30 cellular contexts compared by ENCODE assay signal in the genomic region with DNA sequence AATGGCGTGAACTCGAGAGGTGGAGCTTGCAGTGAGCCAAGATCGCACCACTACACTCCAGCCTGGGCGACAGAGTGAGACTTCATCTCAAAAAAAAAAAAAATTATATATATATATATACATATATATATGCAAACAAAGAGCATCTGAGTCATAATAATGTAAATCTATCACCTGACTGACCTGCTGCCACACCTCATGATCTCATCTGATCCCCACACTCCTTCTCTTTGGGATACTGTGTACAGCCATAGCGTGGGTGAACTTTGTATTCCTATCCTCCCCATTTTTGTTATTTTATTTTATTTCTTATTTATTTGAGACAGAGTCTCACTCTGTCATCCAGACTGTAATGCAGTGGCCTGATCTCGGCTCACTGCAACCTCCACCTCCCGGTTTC. TPM values are rescaled to one million over a fixed set of nuclear protein-coding genes. Genes with fewer than 3 reads are reported as not detected.
DNase-seq lines count a peak whose midpoint lies in the region; ATAC-seq and TF ChIP-seq lines count a peak whose summit lies in the region.
"Had no signal": no experiment of that assay in that cellular context is flagged by ENCODE, and none has a peak within 500 bp of the region (broad histone marks: within the 10 kb centered on the region; RNA-seq: fewer than 3 reads in every experiment).

No MANE protein-coding gene starts in this region.

- no peak for DNase-seq in activated naive CD4-positive, alpha-beta T cell treated with anti-CD3 and anti-CD28 coated beads for 36 hours
- DNase-seq in T-cell (no peak), esophagus squamous epithelium (lab: John Stamatoyannopoulos, UW) (no peak), mucosa of gallbladder (ENCODE audit: low spot score) (no peak), NCI-H510A (lab: John Stamatoyannopoulos, UW) (no peak), substantia nigra (lab: John Stamatoyannopoulos, UW) (no peak)
- DNase-seq: activated CD4-positive, alpha-beta T cell treated with anti-CD3 and anti-CD28 coated beads for 36 hours; activated gamma-delta T cell; activated T-cell treated with anti-CD3 and anti-CD28 coated beads, Interleukin-2, amount 50 U/mL, for 4 hours; CD4-positive, alpha-beta T cell; endodermal cell; GOT3; hippocampal formation; NCI-H1092; NCI-H1694; NCI-H510A treated with DMSO at 0.1 percent for 48 hours; OCI-M1; pancreas; SHP77; upper lobe of left lung had no signal

- H3K36me3 ChIP-seq in esophagus squamous epithelium = no peaks in the 10 kb centered on the region
- H3K36me3 ChIP-seq: ascending aorta, cardiac muscle cell, neural progenitor cell, pancreas, upper lobe of left lung had no signal

- peaks cover 9% of the 10 kb centered on the region for H3K36me3 Mint-ChIP-seq in activated naive CD4-positive, alpha-beta T cell treated with anti-CD3 and anti-CD28 coated beads, Interleukin-2, amount 50 U/mL, for 24 hours
- peaks cover 25% of the 10 kb centered on the region for H3K36me3 Mint-ChIP-seq in activated naive CD4-positive, alpha-beta T cell treated with anti-CD3 and anti-CD28 coated beads for 36 hours (ENCODE audit: low read depth)
- H3K36me3 Mint-ChIP-seq in T-cell = peaks cover 18% of the 10 kb centered on the region
- H3K36me3 Mint-ChIP-seq: IgD-negative memory B cell, neural progenitor cell had no signal

- no peak for TF ChIP-seq POLR2A in esophagus squamous epithelium (IDR thresholded peaks at IDR 0.05)

- H3K27ac ChIP-seq in esophagus squamous epithelium (peak overlapping the region; percentile 87 to 95 (median 94)), substantia nigra (ENCODE audit: low read depth, low read length, poor library complexity, severe bottlenecking) (no peak overlapping the region)
- H3K27ac ChIP-seq: ascending aorta, cardiac muscle cell, neural progenitor cell, pancreas had no signal

- intact Hi-C loops in activated naive CD4-positive, alpha-beta T cell treated with anti-CD3 and anti-CD28 coated beads for 36 hours (cut with micrococcal nuclease) = no loop called here
- intact Hi-C loops in esophagus squamous epithelium (cut with DNase I) = no loop called here

- CTCF ChIA-PET in activated naive CD4-positive, alpha-beta T cell treated with anti-CD3 and anti-CD28 coated beads for 36 hours (lab: Charles Lee) = interaction anchor here (0.6 to 2.2 kb wide), 3 partner anchors 20 to 50 kb away, joined by 3 to 9 read pairs (median 5); no protein-coding TSS in a partner anchor
- CTCF ChIA-PET in T-cell (lab: Charles Lee) = no interaction called here

- no peaks in the 10 kb centered on the region for H3K27me3 ChIP-seq in esophagus squamous epithelium
- H3K27me3 ChIP-seq: ascending aorta, cardiac muscle cell, neural progenitor cell, pancreas, upper lobe of left lung had no signal

- ATAC-seq in T-cell (replicated peaks in 1 of 4) = no peak
- no peak for ATAC-seq in GM21717 (IDR thresholded peaks at IDR 0.05; ENCODE audit: unreplicated experiment)
- ATAC-seq: activated CD4-positive, alpha-beta T cell treated with anti-CD3 and anti-CD28 coated beads for 36 hours; activated T-cell treated with anti-CD3 and anti-CD28 coated beads, Interleukin-2, amount 50 U/mL, for 4 hours; pancreas; stimulated activated effector memory CD8-positive, alpha-beta T cell treated with anti-CD3 and anti-CD28 coated beads, Interleukin-12 subunit alpha, Interleukin-12 subunit beta, amount 100 ng/mL, for 72 hours had no signal

- no peak overlapping the region for H3K4me3 ChIP-seq in esophagus squamous epithelium
- H3K4me3 ChIP-seq: ascending aorta, cardiac muscle cell, neural progenitor cell, pancreas, upper lobe of left lung had no signal

- H3K4me1 ChIP-seq in esophagus squamous epithelium = peaks cover 8 to 49% (median 13%) of the 10 kb centered on the region in 3 donors
- H3K4me1 ChIP-seq: neural progenitor cell had no signal

- no peaks in the 10 kb centered on the region for H3K9me3 ChIP-seq in esophagus squamous epithelium
- H3K9me3 ChIP-seq: ascending aorta, pancreas, upper lobe of left lung had no signal

- H3K4me1 Mint-ChIP-seq in activated naive CD4-positive, alpha-beta T cell treated with anti-CD3 and anti-CD28 coated beads, Interleukin-2, amount 50 U/mL, for 24 hours = peaks cover 24% of the 10 kb centered on the region
- peaks cover 26% of the 10 kb centered on the region for H3K4me1 Mint-ChIP-seq in activated naive CD4-positive, alpha-beta T cell treated with anti-CD3 and anti-CD28 coated beads for 36 hours (ENCODE audit: low read depth)
- H3K4me1 Mint-ChIP-seq in T-cell = peaks cover 23 to 37% (median 31%) of the 10 kb centered on the region in 3 donors

- H3K27me3 Mint-ChIP-seq in activated naive CD4-positive, alpha-beta T cell treated with anti-CD3 and anti-CD28 coated beads, Interleukin-2, amount 50 U/mL, for 24 hours = no peaks in the 10 kb centered on the region
- no peaks in the 10 kb centered on the region for H3K27me3 Mint-ChIP-seq in activated naive CD4-positive, alpha-beta T cell treated with anti-CD3 and anti-CD28 coated beads for 36 hours (ENCODE audit: low read depth)
- H3K27me3 Mint-ChIP-seq in T-cell = no peaks in the 10 kb centered on the region
- H3K27me3 Mint-ChIP-seq: activated CD4-positive, alpha-beta T cell treated with anti-CD3 and anti-CD28 coated beads for 36 hours; CD4-positive, alpha-beta T cell; dendritic cell treated with granulocyte-macrophage colony-stimulating factor and Interleukin-4, amounts not matched to agents 40 ng/mL and 50 ng/mL, for 4 days; IgD-negative memory B cell had no signal

- whole genome bisulfite sequencing in esophagus squamous epithelium, 2 donors = 51 to 83% methylated on average over 7 of the region's 7 CpGs

- no peak for TF ChIP-seq CTCF in esophagus squamous epithelium (IDR thresholded peaks at IDR 0.05)

- no peaks in the 10 kb centered on the region for H3K9me3 Mint-ChIP-seq in activated naive CD4-positive, alpha-beta T cell treated with anti-CD3 and anti-CD28 coated beads, Interleukin-2, amount 50 U/mL, for 24 hours
- no peaks in the 10 kb centered on the region for H3K9me3 Mint-ChIP-seq in activated naive CD4-positive, alpha-beta T cell treated with anti-CD3 and anti-CD28 coated beads for 36 hours
- no peaks in the 10 kb centered on the region for H3K9me3 Mint-ChIP-seq in T-cell
- H3K9me3 Mint-ChIP-seq: activated T-cell treated with anti-CD3 and anti-CD28 coated beads, Interleukin-2, amount 50 U/mL, for 4 hours; CD4-positive, alpha-beta T cell; dendritic cell treated with granulocyte-macrophage colony-stimulating factor and Interleukin-4, amounts not matched to agents 40 ng/mL and 50 ng/mL, for 4 days; endodermal cell; IgD-negative memory B cell; neural progenitor cell; stimulated activated effector memory CD8-positive, alpha-beta T cell treated with anti-CD3 and anti-CD28 coated beads, Interleukin-12 subunit alpha, Interleukin-12 subunit beta, amount 100 ng/mL, for 72 hours had no signal

- H3K4me3 Mint-ChIP-seq in activated naive CD4-positive, alpha-beta T cell treated with anti-CD3 and anti-CD28 coated beads, Interleukin-2, amount 50 U/mL, for 24 hours = no peak overlapping the region
- no peak overlapping the region for H3K4me3 Mint-ChIP-seq in activated naive CD4-positive, alpha-beta T cell treated with anti-CD3 and anti-CD28 coated beads for 36 hours
- no peak overlapping the region for H3K4me3 Mint-ChIP-seq in T-cell
- H3K4me3 Mint-ChIP-seq: activated CD4-positive, alpha-beta T cell treated with anti-CD3 and anti-CD28 coated beads for 36 hours; activated T-cell treated with anti-CD3 and anti-CD28 coated beads, Interleukin-2, amount 50 U/mL, for 4 hours; CD4-positive, alpha-beta T cell; dendritic cell treated with granulocyte-macrophage colony-stimulating factor and Interleukin-4, amounts not matched to agents 40 ng/mL and 50 ng/mL, for 4 days; endodermal cell; IgD-negative memory B cell; neural progenitor cell; stimulated activated effector memory CD8-positive, alpha-beta T cell treated with anti-CD3 and anti-CD28 coated beads, Interleukin-12 subunit alpha, Interleukin-12 subunit beta, amount 100 ng/mL, for 72 hours had no signal

- POLR2A ChIA-PET in T-cell (lab: Charles Lee) = no interaction called here

- peak overlapping the region; percentile 55 for H3K27ac Mint-ChIP-seq in activated naive CD4-positive, alpha-beta T cell treated with anti-CD3 and anti-CD28 coated beads, Interleukin-2, amount 50 U/mL, for 24 hours
- H3K27ac Mint-ChIP-seq in activated naive CD4-positive, alpha-beta T cell treated with anti-CD3 and anti-CD28 coated beads for 36 hours = no peak overlapping the region
- peak overlapping the region; percentile 52 to 55 for H3K27ac Mint-ChIP-seq in T-cell
- H3K27ac Mint-ChIP-seq: activated CD4-positive, alpha-beta T cell treated with anti-CD3 and anti-CD28 coated beads for 36 hours; dendritic cell treated with granulocyte-macrophage colony-stimulating factor and Interleukin-4, amounts not matched to agents 40 ng/mL and 50 ng/mL, for 4 days; endodermal cell; IgD-negative memory B cell; neural progenitor cell had no signal

RNA-seq across cellular contexts. Expression of a gene that starts 2.6 kb away (rescaled TPM):
- 100 to 1,000 TPM; 111 to 120 TPM for total RNA-seq in activated naive CD4-positive, alpha-beta T cell treated with anti-CD3 and anti-CD28 coated beads for 36 hours
- total RNA-seq in T-cell (100 to 1,000 TPM; 117 to 153 (median 142) TPM), esophagus squamous epithelium (100 to 1,000 TPM in 2 of 4 donors, 10 to 100 TPM in 2; 74.3 to 115 (median 96.0) TPM), mucosa of gallbladder (166 TPM)

RNA-seq across cellular contexts. Expression of a gene that starts 38.2 kb away (rescaled TPM):
- 100 to 1,000 TPM; 156 to 164 TPM for total RNA-seq in activated naive CD4-positive, alpha-beta T cell treated with anti-CD3 and anti-CD28 coated beads for 36 hours
- total RNA-seq in T-cell (100 to 1,000 TPM; 341 to 489 (median 428) TPM), esophagus squamous epithelium (1 to 10 TPM; 1.2 to 9.0 (median 4.5) TPM), mucosa of gallbladder (11.5 TPM)
- total RNA-seq: ascending aorta had no signal

RNA-seq across cellular contexts. Expression of a gene that starts 42.2 kb away (rescaled TPM):
- under 1 TPM; 0.38 to 0.42 TPM for total RNA-seq in activated naive CD4-positive, alpha-beta T cell treated with anti-CD3 and anti-CD28 coated beads for 36 hours
- total RNA-seq in T-cell = 1 to 10 TPM in 1 of 5 donors, under 1 TPM in 4; 0.65 to 1.0 (median 0.95) TPM
- total RNA-seq in esophagus squamous epithelium = 1 to 10 TPM in 2 of 4 donors, not detected in 2; 1.7 to 5.5 TPM
- total RNA-seq in mucosa of gallbladder = 7.6 TPM
- total RNA-seq: Daoy, mononuclear cell had no signal

RNA-seq across cellular contexts. Expression of a gene that starts 46.8 kb away (rescaled TPM):
- total RNA-seq in activated naive CD4-positive, alpha-beta T cell treated with anti-CD3 and anti-CD28 coated beads for 36 hours = 10 to 100 TPM; 14.4 to 15.9 TPM
- total RNA-seq in T-cell (10 to 100 TPM; 28.1 to 46.5 (median 41.4) TPM), esophagus squamous epithelium (1 to 10 TPM; 4.4 to 6.1 (median 5.1) TPM), mucosa of gallbladder (303 TPM)

Comparison
In these comparisons a context has a peak if more than half of its experiments do, and no peak if none do; other contexts are left out.
1. RNA of a gene that starts 38.2 kb away (total RNA-seq): 341 to 489 TPM in T-cell and 156 to 164 TPM in activated naive CD4-positive, alpha-beta T cell treated with anti-CD3 and anti-CD28 coated beads for 36 hours; 11.5 TPM in mucosa of gallbladder (single experiment) and 1.2 to 9.0 TPM in esophagus squamous epithelium; every median in the first group is over 10 times any median in the second.